8 cellular contexts compared by ENCODE assay signal in the genomic region with DNA sequence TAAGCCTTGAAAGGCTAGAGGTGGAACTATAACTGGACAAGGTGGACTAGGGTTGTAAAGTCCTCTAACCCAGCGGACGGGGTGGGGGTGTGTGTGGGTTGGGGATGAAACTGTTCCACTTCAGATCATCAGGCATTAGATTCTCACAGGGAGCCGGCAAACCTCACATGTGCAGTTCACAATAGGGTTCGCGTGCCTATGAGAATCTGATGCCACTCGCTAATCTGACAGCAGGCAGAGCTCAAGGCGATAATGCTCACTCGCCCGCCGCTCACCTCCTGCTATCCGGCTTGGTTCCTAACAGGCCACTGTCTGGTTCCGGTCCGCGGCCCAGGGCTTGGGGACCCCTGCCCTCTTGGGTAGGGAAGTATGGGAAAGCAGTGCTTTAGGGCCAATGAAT. TPM values are rescaled to one million over a fixed set of nuclear protein-coding genes. Genes with fewer than 3 reads are reported as not detected.
A peak's percentile ranks its signal among the peaks of the same experiment; 100 is the strongest.
DNase-seq lines count a peak whose midpoint lies in the region; ATAC-seq and TF ChIP-seq lines count a peak whose summit lies in the region.

No MANE protein-coding gene starts in this region.

- H3K36me3 Mint-ChIP-seq in activated CD4-positive, alpha-beta T cell treated with anti-CD3 and anti-CD28 coated beads for 36 hours (ENCODE audit: low read depth), result peaks cover 57% of the 10 kb centered on the region
- peaks cover 40% of the 10 kb centered on the region for H3K36me3 Mint-ChIP-seq in T-helper 1 cell treated with Interleukin-12 subunit alpha and Interleukin-12 subunit beta and Interleukin-4 antibody, amounts not matched to agents 30 μg/mL and 1 μg/mL, for 36 hours (ENCODE audit: low read depth)
- peaks cover 10% of the 10 kb centered on the region for H3K36me3 Mint-ChIP-seq in natural killer cell

- H3K27ac ChIP-seq in dorsolateral prefrontal cortex, result peak overlapping the region in 25 of 59 donors; percentile 19 to 92 (median 85)

- CTCF ChIA-PET in activated CD4-positive, alpha-beta T cell treated with anti-CD3 and anti-CD28 coated beads for 36 hours (lab: Charles Lee), result interaction anchor here (0.6 to 0.9 kb wide), 2 partner anchors 17 to 34 kb away, joined by 3 read pairs; no protein-coding TSS in a partner anchor

- intact Hi-C loops in activated CD4-positive, alpha-beta T cell treated with anti-CD3 and anti-CD28 coated beads for 36 hours (cut with DNase I, micrococcal nuclease), result loop anchor here (1.0 to 10.0 kb wide), 13 partner anchors 39 to 728 kb away; partner anchors contain the start of genes CHUK (in 2 of the 2), BLOC1S2 (in 1 of the 2), COX15 (in 1 of the 2) and CUTC (in 1 of the 2)
- intact Hi-C loops in dorsolateral prefrontal cortex (cut with DNase I) (loop anchor here (1.0 to 10.0 kb wide), 4 partner anchors 41 to 338 kb away; partner anchors contain the start of genes CWF19L1 (in 2 of the 2) and NDUFB8 (in 1 of the 2)), natural killer cell (cut with micrococcal nuclease) (loop anchor here (1.0 kb wide), 1 partner anchor 80 kb away; the partner anchor contains the start of gene CWF19L1)

- peak overlapping the region; percentile 61 to 100 (median 93) for H3K4me3 ChIP-seq in dorsolateral prefrontal cortex

- peak; percentile 43 for DNase-seq in activated CD4-positive, alpha-beta T cell treated with anti-CD3 and anti-CD28 coated beads for 36 hours
- DNase-seq in activated CD4-positive, alpha-beta T cell treated with anti-CD3 and anti-CD28 coated beads, Interleukin-2, amount 50 U/mL, for 1 hour, result no peak
- DNase-seq in dorsolateral prefrontal cortex (no peak), natural killer cell (no peak), NCI-H345 treated with DMSO at 0.1 percent for 48 hours (lab: John Stamatoyannopoulos, UW; ENCODE audit: unreplicated experiment) (no peak), GM03348 (ENCODE audit: low spot score) (no peak)

- H3K27ac Mint-ChIP-seq in activated CD4-positive, alpha-beta T cell treated with anti-CD3 and anti-CD28 coated beads for 36 hours, result peak overlapping the region; percentile 97
- peak overlapping the region; percentile 89 for H3K27ac Mint-ChIP-seq in T-helper 1 cell treated with Interleukin-12 subunit alpha and Interleukin-12 subunit beta and Interleukin-4 antibody, amounts not matched to agents 30 μg/mL and 1 μg/mL, for 36 hours
- peak overlapping the region; percentile 92 to 98 for H3K27ac Mint-ChIP-seq in natural killer cell

- no peak for TF ChIP-seq CTCF in dorsolateral prefrontal cortex (IDR thresholded peaks at IDR 0.05 in 54 of 56, conservative IDR thresholded peaks at IDR 0.05 in 2 of 56; ENCODE audit: low read depth in 1 of 56, partially characterized antibody in 56 of 56)
- TF ChIP-seq CTCF in natural killer cell (IDR thresholded peaks at IDR 0.05), result no peak

- H3K27me3 ChIP-seq in dorsolateral prefrontal cortex, result no peaks in the 10 kb centered on the region

- no peak for ATAC-seq in activated CD4-positive, alpha-beta T cell treated with anti-CD3 and anti-CD28 coated beads for 36 hours
- ATAC-seq in natural killer cell (no peak), HG02973 (IDR thresholded peaks at IDR 0.05; ENCODE audit: unreplicated experiment) (no peak)

- H3K27me3 Mint-ChIP-seq in activated CD4-positive, alpha-beta T cell treated with anti-CD3 and anti-CD28 coated beads for 36 hours, result no peaks in the 10 kb centered on the region
- H3K27me3 Mint-ChIP-seq in T-helper 1 cell treated with Interleukin-12 subunit alpha and Interleukin-12 subunit beta and Interleukin-4 antibody, amounts not matched to agents 30 μg/mL and 1 μg/mL, for 36 hours (ENCODE audit: low read depth), result no peaks in the 10 kb centered on the region
- no peaks in the 10 kb centered on the region for H3K27me3 Mint-ChIP-seq in natural killer cell (ENCODE audit: low read depth in 2 of 2)

- H3K4me3 Mint-ChIP-seq in activated CD4-positive, alpha-beta T cell treated with anti-CD3 and anti-CD28 coated beads for 36 hours, result peak overlapping the region; percentile 97
- peak overlapping the region; percentile 96 for H3K4me3 Mint-ChIP-seq in T-helper 1 cell treated with Interleukin-12 subunit alpha and Interleukin-12 subunit beta and Interleukin-4 antibody, amounts not matched to agents 30 μg/mL and 1 μg/mL, for 36 hours
- H3K4me3 Mint-ChIP-seq in natural killer cell, result peak overlapping the region; percentile 98

- POLR2A ChIA-PET in activated CD4-positive, alpha-beta T cell treated with anti-CD3 and anti-CD28 coated beads for 36 hours (lab: Charles Lee), result no interaction called here

- peaks cover 55% of the 10 kb centered on the region for H3K4me1 Mint-ChIP-seq in activated CD4-positive, alpha-beta T cell treated with anti-CD3 and anti-CD28 coated beads for 36 hours
- peaks cover 54% of the 10 kb centered on the region for H3K4me1 Mint-ChIP-seq in T-helper 1 cell treated with Interleukin-12 subunit alpha and Interleukin-12 subunit beta and Interleukin-4 antibody, amounts not matched to agents 30 μg/mL and 1 μg/mL, for 36 hours (ENCODE audit: low read depth)
- H3K4me1 Mint-ChIP-seq in natural killer cell, result peaks cover 44 to 48% of the 10 kb centered on the region in 2 donors

- no peaks in the 10 kb centered on the region for H3K9me3 Mint-ChIP-seq in activated CD4-positive, alpha-beta T cell treated with anti-CD3 and anti-CD28 coated beads for 36 hours (ENCODE audit: low read depth)
- no peaks in the 10 kb centered on the region for H3K9me3 Mint-ChIP-seq in T-helper 1 cell treated with Interleukin-12 subunit alpha and Interleukin-12 subunit beta and Interleukin-4 antibody, amounts not matched to agents 30 μg/mL and 1 μg/mL, for 36 hours
- no peaks in the 10 kb centered on the region for H3K9me3 Mint-ChIP-seq in natural killer cell

RNA-seq across cellular contexts. Expression of gene ERLIN1, which starts 1.0 kb away (rescaled TPM):
- total RNA-seq in activated CD4-positive, alpha-beta T cell treated with anti-CD3 and anti-CD28 coated beads for 36 hours, result 10 to 100 TPM; 15.2 to 18.7 TPM
- total RNA-seq in dorsolateral prefrontal cortex, result 10 to 100 TPM in 73 of 120 experiments, 1 to 10 TPM in 47; 6.9 to 17.3 (median 10.6) TPM
- total RNA-seq in natural killer cell, result 1 to 10 TPM; 3.9 to 6.9 (median 5.1) TPM

RNA-seq across cellular contexts. Expression of gene CHUK, which starts 42.6 kb away (rescaled TPM):
- 10 to 100 TPM; 20.2 to 23.5 TPM for total RNA-seq in activated CD4-positive, alpha-beta T cell treated with anti-CD3 and anti-CD28 coated beads for 36 hours
- total RNA-seq in dorsolateral prefrontal cortex (10 to 100 TPM; 11.4 to 24.8 (median 17.7) TPM), natural killer cell (10 to 100 TPM; 23.7 to 33.6 (median 33.3) TPM)
